In genomic region chr15:40844543-40844981, GRCh38 we compare ENCODE assay signal across 8 cellular contexts. TPM values are rescaled to one million over a fixed set of nuclear protein-coding genes. Genes with fewer than 3 reads are reported as not detected.
DNase-seq lines count a peak whose midpoint lies in the region; ATAC-seq and TF ChIP-seq lines count a peak whose summit lies in the region.

No MANE protein-coding gene starts in this region.

- ATAC-seq in GM23338 (peak; percentile 33), SK-N-SH treated with all-trans-retinoic acid at 6 μM for 48 hours (peak; percentile 58), GM18498 (IDR thresholded peaks at IDR 0.05; ENCODE audit: unreplicated experiment) (no peak)
- peak; percentile 26 for ATAC-seq in stimulated activated naive CD8-positive, alpha-beta T cell treated with anti-CD3 and anti-CD28 coated beads, Interleukin-15, Interleukin-2, amounts not matched to agents 100 U/mL and 50 U/mL, for 24 hours

- 6% methylated on average over 44 of the region's 44 CpGs for WGBS in liver

- peaks cover 24% of the 10 kb centered on the region for H3K27me3 Mint-ChIP-seq in GM23338 (ENCODE audit: insufficient read depth, low read depth, poor library complexity)

- peaks cover 31% of the 10 kb centered on the region for H4K20me1 ChIP-seq in GM23338 (replicated peaks; ENCODE audit: insufficient read depth)

- TF ChIP-seq RAD21 in liver (IDR thresholded peaks at IDR 0.05) = no peak

- peak overlapping the region; percentile 100 for H3K4me2 ChIP-seq in GM23338

- 0 out of 2 replicates have a peak, but pooled peaks cover 4% of the 10 kb centered on the region for H3K27me3 ChIP-seq in GM23338 (ENCODE audit: insufficient read depth)
- H3K27me3 ChIP-seq in breast epithelium = no peaks in the 10 kb centered on the region
- peaks cover 0 to 2% (median 1%) of the 10 kb centered on the region in 4 donors for H3K27me3 ChIP-seq in liver (ENCODE audit: control insufficient read depth in 4 of 4, insufficient read depth in 4 of 4, low read length in 3 of 4)

- H3K27ac Mint-ChIP-seq in GM23338 = peak overlapping the region; percentile 95

- intact Hi-C loops in breast epithelium (cut with DNase I; ENCODE audit: low total_unique reads) = loop anchor here (2.0 kb wide), 1 partner anchor 44 kb away; no protein-coding TSS in a partner anchor

- H3K9me3 ChIP-seq in breast epithelium (no peaks in the 10 kb centered on the region), liver (ENCODE audit: control insufficient read depth in 4 of 4, low read length in 3 of 4) (no peaks in the 10 kb centered on the region)

- H3K4me1 Mint-ChIP-seq in GM23338 = peaks cover 42% of the 10 kb centered on the region

- peak overlapping the region; percentile 99 for H3K4me3 Mint-ChIP-seq in GM23338

- H3K4me1 ChIP-seq in GM23338 (ENCODE audit: insufficient read depth) (peaks cover 36% of the 10 kb centered on the region), breast epithelium (no peaks in the 10 kb centered on the region), liver (ENCODE audit: control insufficient read depth in 4 of 4, insufficient read depth in 4 of 4, low read length in 3 of 4) (peaks cover 8 to 20% (median 10%) of the 10 kb centered on the region in 4 donors)

- H3K36me3 ChIP-seq in GM23338 (ENCODE audit: insufficient read depth) = peaks cover 1% of the 10 kb centered on the region
- H3K36me3 ChIP-seq in breast epithelium = no peaks in the 10 kb centered on the region
- H3K36me3 ChIP-seq in liver (ENCODE audit: control insufficient read depth in 4 of 4, insufficient read depth in 3 of 4, low read depth in 1 of 4, low read length in 3 of 4) = no peaks in the 10 kb centered on the region

- H2AFZ ChIP-seq in GM23338 = peak overlapping the region; percentile 74

- H3K36me3 Mint-ChIP-seq in GM23338 (ENCODE audit: low read depth) = peaks cover 42% of the 10 kb centered on the region

- 0 out of 3 replicates have a peak, but pooled peaks cover 3% of the 10 kb centered on the region for H3K9me3 Mint-ChIP-seq in GM23338

- POLR2A ChIA-PET in HEK293T (lab: Yijun Ruan, JAX) = interaction anchor here (1.3 to 1.5 kb wide), 2 partner anchors 27 to 50 kb away, joined by 3 to 5 read pairs; partner anchors contain the start of gene VPS18

- CTCF ChIA-PET in HEK293T (lab: Yijun Ruan, JAX) = interaction anchor here (0.6 to 2.0 kb wide), 2 partner anchors 14 to 88 kb away, joined by 4 to 12 read pairs; no protein-coding TSS in a partner anchor

- H3K79me2 ChIP-seq in GM23338 (replicated peaks; ENCODE audit: insufficient read depth) = peaks cover 53% of the 10 kb centered on the region

- H3F3A ChIP-seq in GM23338 (replicated peaks; ENCODE audit: low read depth) = peaks cover 7% of the 10 kb centered on the region; the same call in 1 of the 2 replicates

- TF ChIP-seq CTCF in GM23338 (conservative IDR thresholded peaks at IDR 0.05; ENCODE audit: low read depth in 2 of 2) (no peak), breast epithelium (IDR thresholded peaks at IDR 0.05) (no peak), liver (IDR thresholded peaks at IDR 0.05; ENCODE audit: low read depth, low read length, missing input control) (no peak)

- DNase-seq in GM23338 (ENCODE audit: low spot score) (peak; percentile 59), breast epithelium (ENCODE audit: low spot score in 2 of 2) (peak in 1 of 2 donors; percentile 60), HEK293T (ENCODE audit: extremely low spot score) (no peak), GM19240 (ENCODE audit: insufficient read length, low spot score) (no peak)
- DNase-seq in stimulated activated naive CD8-positive, alpha-beta T cell treated with anti-CD3 and anti-CD28 coated beads, Interleukin-15, Interleukin-2, amounts not matched to agents 100 U/mL and 50 U/mL, for 24 hours = peak; percentile 50

- no peak overlapping the region for H3K9ac ChIP-seq in liver (ENCODE audit: low read depth in 1 of 2, low read length in 2 of 2)

- peak overlapping the region; percentile 74; the same call in 1 of the 2 replicates for H3K27ac ChIP-seq in GM23338 (ENCODE audit: low read depth)
- H3K27ac ChIP-seq in breast epithelium = peak overlapping the region; percentile 94 to 96
- no peak overlapping the region for H3K27ac ChIP-seq in liver (ENCODE audit: low read depth in 1 of 2, low read length in 2 of 2)

- no peak for TF ChIP-seq POLR2A in breast epithelium (IDR thresholded peaks at IDR 0.05)

- H3K4me3 ChIP-seq in GM23338 (peak overlapping the region; percentile 97), breast epithelium (peak overlapping the region; percentile 49 to 80 (median 68)), liver (ENCODE audit: low read depth in 1 of 3, low read length in 3 of 3) (peak overlapping the region in 2 of 3 donors; percentile 1 to 46)

- no peaks in the 10 kb centered on the region for H3K9me2 ChIP-seq in GM23338 (ENCODE audit: insufficient read depth)

TF ChIP-seq in GM23338, 12 proteins besides CTCF, POLR2A, EP300 and RAD21 (continues in another document):
- no peak for TF ChIP-seq STAT1 (IDR thresholded peaks at IDR 0.05; ENCODE audit: unreplicated experiment)
- no peak for TF ChIP-seq JUNB (IDR thresholded peaks at IDR 0.05; ENCODE audit: unreplicated experiment)
- no peak for TF ChIP-seq ZNF331 (CRISPR knock-in tag; IDR thresholded peaks at IDR 0.05; ENCODE audit: low read depth)
- TF ChIP-seq EZH2 (IDR thresholded peaks at IDR 0.05; ENCODE audit: low read depth, unreplicated experiment) = no peak
- no peak for TF ChIP-seq POLR2AphosphoS5 (IDR thresholded peaks at IDR 0.05; ENCODE audit: low read depth)

TF ChIP-seq in SK-N-SH treated with all-trans-retinoic acid at 6 μM for 48 hours, 23 proteins besides CTCF, POLR2A, EP300 and RAD21:
- no peak for TF ChIP-seq CSRNP3 (CRISPR knock-in tag; IDR thresholded peaks at IDR 0.05)

TF ChIP-seq in liver, 16 proteins besides CTCF, POLR2A, EP300 and RAD21 (continues in another document):
- TF ChIP-seq FOXA2 (IDR thresholded peaks at IDR 0.05) (no peak), SP1 (IDR thresholded peaks at IDR 0.05) (no peak), ATF3 (IDR thresholded peaks at IDR 0.05) (no peak), RXRA (IDR thresholded peaks at IDR 0.05) (no peak), FOXA1 (IDR thresholded peaks at IDR 0.05) (no peak), YY1 (IDR thresholded peaks at IDR 0.05) (no peak), HNF4A (conservative IDR thresholded peaks at IDR 0.05) (no peak), NR2F2 (IDR thresholded peaks at IDR 0.05) (no peak), EGR1 (IDR thresholded peaks at IDR 0.05; ENCODE audit: low read depth in 2 of 2) (no peak), JUND (IDR thresholded peaks at IDR 0.05) (no peak), HNF4G (IDR thresholded peaks at IDR 0.05) (no peak)

TF ChIP-seq in HEK293T, 16 proteins besides CTCF, POLR2A, EP300 and RAD21:
- no peak for TF ChIP-seq ELF4 (IDR thresholded peaks at IDR 0.05)
- TF ChIP-seq NFRKB (IDR thresholded peaks at IDR 0.05) = no peak
- TF ChIP-seq ARNT (IDR thresholded peaks at IDR 0.05) = no peak
- no peak for TF ChIP-seq ZNF384 (IDR thresholded peaks at IDR 0.05)
- no peak for TF ChIP-seq SUZ12 (IDR thresholded peaks at IDR 0.05)
- no peak for TF ChIP-seq FOXK2 (IDR thresholded peaks at IDR 0.05)
- no peak for TF ChIP-seq LEF1 (IDR thresholded peaks at IDR 0.05; ENCODE audit: borderline replicate concordance)
- no peak for TF ChIP-seq L3MBTL2 (conservative IDR thresholded peaks at IDR 0.05)
- TF ChIP-seq HDGF (IDR thresholded peaks at IDR 0.05; ENCODE audit: borderline replicate concordance) = no peak
- TF ChIP-seq CTBP1 (IDR thresholded peaks at IDR 0.05; ENCODE audit: borderline replicate concordance) = no peak
- no peak for TF ChIP-seq TARDBP (IDR thresholded peaks at IDR 0.05)
- TF ChIP-seq BHLHE40 (IDR thresholded peaks at IDR 0.05; ENCODE audit: borderline replicate concordance) = no peak
- TF ChIP-seq FOXA1 (IDR thresholded peaks at IDR 0.05) = no peak
- TF ChIP-seq FOXM1 (IDR thresholded peaks at IDR 0.05; ENCODE audit: borderline replicate concordance) = no peak
- TF ChIP-seq, protein P1, sequence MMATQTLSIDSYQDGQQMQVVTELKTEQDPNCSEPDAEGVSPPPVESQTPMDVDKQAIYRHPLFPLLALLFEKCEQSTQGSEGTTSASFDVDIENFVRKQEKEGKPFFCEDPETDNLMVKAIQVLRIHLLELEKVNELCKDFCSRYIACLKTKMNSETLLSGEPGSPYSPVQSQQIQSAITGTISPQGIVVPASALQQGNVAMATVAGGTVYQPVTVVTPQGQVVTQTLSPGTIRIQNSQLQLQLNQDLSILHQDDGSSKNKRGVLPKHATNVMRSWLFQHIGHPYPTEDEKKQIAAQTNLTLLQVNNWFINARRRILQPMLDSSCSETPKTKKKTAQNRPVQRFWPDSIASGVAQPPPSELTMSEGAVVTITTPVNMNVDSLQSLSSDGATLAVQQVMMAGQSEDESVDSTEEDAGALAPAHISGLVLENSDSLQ (IDR thresholded peaks at IDR 0.05) = no peak
- TF ChIP-seq SP1 (IDR thresholded peaks at IDR 0.05) = no peak

RNA-seq across cellular contexts. Expression of gene SPINT1, which starts 0.7 kb away (rescaled TPM):
- 209 and 253 TPM in 2 replicates for total RNA-seq in GM23338 (2014; rRNA removed; shearing (Covaris generic))
- polyA plus RNA-seq in GM23338 (2016; fragmentation: Nextera tagmentation; extraction: Ambion mirVana) (38.6 and 41.3 TPM in 2 replicates), liver (1 to 10 TPM; 1.6 to 2.2 TPM)
- total RNA-seq in breast epithelium (100 to 1,000 TPM in 1 of 3 donors, 10 to 100 TPM in 1, 1 to 10 TPM in 1; 1.8 to 134 (median 86.5) TPM), liver (1 to 10 TPM; 1.2 to 2.6 TPM)

RNA-seq across cellular contexts. Expression of gene PPP1R14D, which starts 16.1 kb away (rescaled TPM):
- total RNA-seq in GM23338 (2014; rRNA removed; shearing (Covaris generic)) = not detected in 2 replicates
- polyA plus RNA-seq in GM23338 (2016; fragmentation: Nextera tagmentation; extraction: Ambion mirVana) (not detected in 2 replicates), liver (not detected)
- total RNA-seq in breast epithelium (1 to 10 TPM in 2 of 3 donors, not detected in 1; 1.3 to 4.9 TPM), liver (not detected)

RNA-seq across cellular contexts. Expression of gene RHOV, which starts 29.5 kb away (rescaled TPM):
- 2.9 and 4.7 TPM in 2 replicates for total RNA-seq in GM23338 (2014; rRNA removed; shearing (Covaris generic))
- 3.0 and 4.4 TPM in 2 replicates for polyA plus RNA-seq in GM23338 (2016; fragmentation: Nextera tagmentation; extraction: Ambion mirVana)
- total RNA-seq in breast epithelium = 10 to 100 TPM in 1 of 3 donors, 1 to 10 TPM in 1, not detected in 1; 8.5 to 12.1 TPM
- under 1 TPM in 1 of 2 donors, not detected in 1; 0.05 TPM for total RNA-seq in liver
- polyA plus RNA-seq in liver = not detected

RNA-seq across cellular contexts. Expression of gene DNAJC17, which starts 37.3 kb away (rescaled TPM):
- 23.0 and 35.0 TPM in 2 replicates for total RNA-seq in GM23338 (2014; rRNA removed; shearing (Covaris generic))
- polyA plus RNA-seq in GM23338 (2016; fragmentation: Nextera tagmentation; extraction: Ambion mirVana) = 77.6 and 81.6 TPM in 2 replicates
- 10 to 100 TPM; 18.4 to 55.8 (median 24.3) TPM for total RNA-seq in breast epithelium
- total RNA-seq in liver = 10 to 100 TPM in 1 of 2 donors, 1 to 10 TPM in 1; 10.0 to 13.8 TPM
- polyA plus RNA-seq in liver = 10 to 100 TPM; 25.9 to 32.5 TPM

RNA-seq across cellular contexts. Expression of gene ZFYVE19, which starts 37.7 kb away (rescaled TPM):
- 22.7 and 23.5 TPM in 2 replicates for total RNA-seq in GM23338 (2014; rRNA removed; shearing (Covaris generic))
- polyA plus RNA-seq in GM23338 (2016; fragmentation: Nextera tagmentation; extraction: Ambion mirVana) (8.5 and 9.8 TPM in 2 replicates), liver (10 to 100 TPM; 18.4 to 21.0 TPM)
- total RNA-seq in breast epithelium (10 to 100 TPM; 19.4 to 58.8 (median 44.6) TPM), liver (10 to 100 TPM; 10.4 to 41.2 TPM)

Comparison
In these comparisons a context has a peak if more than half of its experiments do, and no peak if none do; other contexts are left out.
1. DNase-seq: peak in GM23338 (single experiment) and stimulated activated naive CD8-positive, alpha-beta T cell treated with anti-CD3 and anti-CD28 coated beads, Interleukin-15, Interleukin-2, amounts not matched to agents 100 U/mL and 50 U/mL, for 24 hours (single experiment); none in HEK293T (single experiment) and GM19240 (single experiment).
2. H3K27ac ChIP-seq: peak in GM23338 (single experiment) and breast epithelium (2 of 2); none in liver (0 of 2).
3. H3K4me3 ChIP-seq: peak in every context shown above with its lines; median percentile 97 in GM23338; 68 in breast epithelium; 24 in liver.